In genomic region chr1:97738270-97738669, GRCh38 we compare ENCODE assay signal across 21 cellular contexts.
"Had no signal": no experiment of that assay in that cellular context is flagged by ENCODE, and none has a peak within 500 bp of the region (broad histone marks: within the 10 kb centered on the region; RNA-seq: fewer than 3 reads in every experiment).

No MANE protein-coding gene starts in this region.

- H3K36me3 ChIP-seq: tibial nerve, upper lobe of right lung, vagina had no signal

- H3K9me3 Mint-ChIP-seq: naive B cell; nephron; stimulated activated naive B cell treated with anti-CD40 and anti-IgM and Interleukin-4, amounts not matched to agents 10 μg/mL and 1 μg/mL and 100 μg/mL, for 72 hours; stimulated activated naive CD8-positive, alpha-beta T cell treated with anti-CD3 and anti-CD28 coated beads, Interleukin-15, amount 100 ng/mL, for 72 hours had no signal

- H3K27ac ChIP-seq: heart left ventricle, neutrophil, spleen, testis, tibial nerve, upper lobe of right lung, vagina had no signal

- H3K4me1 ChIP-seq: heart left ventricle, testis, tibial nerve, upper lobe of right lung, vagina had no signal

- H3K27ac Mint-ChIP-seq: naive B cell; nephron; stimulated activated naive B cell treated with anti-CD40 and anti-IgM and Interleukin-4, amounts not matched to agents 10 μg/mL and 1 μg/mL and 100 μg/mL, for 72 hours had no signal

- H3K36me3 Mint-ChIP-seq: naive B cell; stimulated activated naive B cell treated with anti-CD40 and anti-IgM and Interleukin-4, amounts not matched to agents 10 μg/mL and 1 μg/mL and 100 μg/mL, for 72 hours had no signal

- H3K4me1 Mint-ChIP-seq: nephron; stimulated activated naive CD8-positive, alpha-beta T cell treated with anti-CD3 and anti-CD28 coated beads, Interleukin-15, amount 100 ng/mL, for 72 hours had no signal

- H3K27me3 ChIP-seq: dorsolateral prefrontal cortex, heart left ventricle, neutrophil, spleen, testis, tibial nerve, upper lobe of right lung, vagina had no signal

- H3K4me3 Mint-ChIP-seq: naive B cell; nephron; stimulated activated naive B cell treated with anti-CD40 and anti-IgM and Interleukin-4, amounts not matched to agents 10 μg/mL and 1 μg/mL and 100 μg/mL, for 72 hours; stimulated activated naive CD8-positive, alpha-beta T cell treated with anti-CD3 and anti-CD28 coated beads, Interleukin-15, amount 100 ng/mL, for 72 hours had no signal

- DNase-seq: dorsolateral prefrontal cortex; effector CD8-positive, alpha-beta T cell; heart left ventricle; hippocampal formation; mesendoderm; naive B cell; posterior cingulate gyrus; spleen; stimulated activated CD4-positive, alpha-beta T cell treated with anti-CD3 and anti-CD28 coated beads, Interleukin-15, amount 100 ng/mL, for 24 hours; stimulated activated CD4-positive, alpha-beta T cell treated with anti-CD3 and anti-CD28 coated beads, Interleukin-1b, Interleukin-23, amount 100 ng/mL, for 48 hours; stimulated activated CD4-positive, alpha-beta T cell treated with anti-CD3 and anti-CD28 coated beads, Interleukin-4, amount 100 ng/mL, for 24 hours; stimulated activated naive B cell treated with anti-CD40 and anti-IgM and Interleukin-4, amounts not matched to agents 10 μg/mL and 1 μg/mL and 100 μg/mL, for 72 hours; stimulated activated naive CD8-positive, alpha-beta T cell treated with anti-CD3 and anti-CD28 coated beads, Interleukin-15, amount 100 ng/mL, for 72 hours; testis; upper lobe of right lung had no signal

- H3K27me3 Mint-ChIP-seq: naive B cell; stimulated activated naive B cell treated with anti-CD40 and anti-IgM and Interleukin-4, amounts not matched to agents 10 μg/mL and 1 μg/mL and 100 μg/mL, for 72 hours; stimulated activated naive CD8-positive, alpha-beta T cell treated with anti-CD3 and anti-CD28 coated beads, Interleukin-15, amount 100 ng/mL, for 72 hours had no signal

- H3K9me3 ChIP-seq: heart left ventricle, neutrophil, spleen, testis, tibial nerve, upper lobe of right lung, vagina had no signal

- ATAC-seq: esophagus mucosa; heart left ventricle; sciatic nerve; stimulated activated naive B cell treated with anti-CD40 and anti-IgM and Interleukin-4, amounts not matched to agents 10 μg/mL and 1 μg/mL and 100 μg/mL, for 72 hours; stimulated activated naive CD8-positive, alpha-beta T cell treated with anti-CD3 and anti-CD28 coated beads, Interleukin-15, amount 100 ng/mL, for 72 hours; upper lobe of right lung had no signal

- H3K4me3 ChIP-seq: dorsolateral prefrontal cortex, heart left ventricle, spleen, testis, tibial nerve, upper lobe of right lung, vagina had no signal
